9 cellular contexts compared by ENCODE assay signal in the genomic region with DNA sequence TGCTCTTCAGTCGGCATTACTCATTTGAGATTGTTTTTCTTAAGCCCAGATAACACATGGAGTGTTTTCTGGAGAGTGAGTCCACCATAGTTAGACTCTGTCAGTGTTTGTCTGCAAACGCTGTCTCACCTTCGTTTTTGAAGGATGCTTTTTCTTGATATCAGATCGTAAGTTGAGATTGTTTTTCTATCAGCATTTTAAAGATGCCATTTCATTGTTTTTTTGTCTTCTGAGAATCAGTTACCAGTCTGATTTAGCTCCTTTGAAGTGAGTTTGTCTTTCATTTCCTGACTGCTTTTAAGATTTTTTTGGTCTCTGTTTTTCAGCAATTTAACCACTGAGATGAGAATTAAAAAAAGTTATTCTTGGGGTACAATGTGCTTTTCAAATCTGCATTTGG.
"Had no signal": no experiment of that assay in that cellular context is flagged by ENCODE, and none has a peak within 500 bp of the region (broad histone marks: within the 10 kb centered on the region; RNA-seq: fewer than 3 reads in every experiment).

No MANE protein-coding gene starts in this region.

- H3K4me1 Mint-ChIP-seq: activated B cell treated with CpG ODN at 0.5 μM for 24 hours, mesothelial cell of epicardium had no signal

- ATAC-seq: left colon, lower lobe of right lung, pancreas had no signal

- H3K27ac Mint-ChIP-seq: activated B cell treated with CpG ODN at 0.5 μM for 24 hours; mesothelial cell of epicardium; stimulated activated naive CD8-positive, alpha-beta T cell treated with anti-CD3 and anti-CD28 coated beads, Interleukin-15, Interleukin-2, amounts not matched to agents 100 ng/mL and 50 ng/mL, for 24 hours had no signal

- H3K4me3 ChIP-seq: lower lobe of right lung, pancreas, sigmoid colon, spleen had no signal

- H3K4me3 Mint-ChIP-seq: activated B cell treated with CpG ODN at 0.5 μM for 24 hours; mesothelial cell of epicardium; stimulated activated naive CD8-positive, alpha-beta T cell treated with anti-CD3 and anti-CD28 coated beads, Interleukin-15, Interleukin-2, amounts not matched to agents 100 ng/mL and 50 ng/mL, for 24 hours had no signal

- H3K9me3 ChIP-seq: lower lobe of right lung, pancreas, sigmoid colon, spleen had no signal

- H3K27ac ChIP-seq: lower lobe of right lung, pancreas, sigmoid colon, spleen had no signal

- H3K9me3 Mint-ChIP-seq: activated B cell treated with CpG ODN at 0.5 μM for 24 hours; stimulated activated naive CD8-positive, alpha-beta T cell treated with anti-CD3 and anti-CD28 coated beads, Interleukin-15, Interleukin-2, amounts not matched to agents 100 ng/mL and 50 ng/mL, for 24 hours had no signal

- H3K36me3 ChIP-seq: lower lobe of right lung, pancreas, sigmoid colon, spleen had no signal

- H3K36me3 Mint-ChIP-seq: mesothelial cell of epicardium had no signal

- H3K27me3 ChIP-seq: pancreas, sigmoid colon had no signal

- H3K4me1 ChIP-seq: lower lobe of right lung, sigmoid colon, spleen had no signal

- DNase-seq: activated B cell treated with CpG ODN at 0.5 μM for 24 hours, erythroblast, left colon had no signal
